Comparison of ENCODE assay signal across 8 cellular contexts in genomic region chrX:103404225-103405008, GRCh38. TPM values are rescaled to one million over a fixed set of nuclear protein-coding genes. Genes with fewer than 3 reads are reported as not detected.
DNase-seq lines count a peak whose midpoint lies in the region; ATAC-seq, FAIRE-seq and TF ChIP-seq lines count a peak whose summit lies in the region.

No MANE protein-coding gene starts in this region.

- H3K27ac ChIP-seq in keratinocyte (ENCODE audit: control insufficient read depth, insufficient read depth, low read length) = no peak overlapping the region

- peak overlapping the region; percentile 71 for H2AFZ ChIP-seq in keratinocyte (ENCODE audit: control insufficient read depth, low read length)

- no peaks in the 10 kb centered on the region for H4K20me1 ChIP-seq in keratinocyte (ENCODE audit: control insufficient read depth, extremely low read depth, insufficient read depth, low read length)

- DNase-seq in GM10266 (ENCODE audit: extremely low spot score) (peak; percentile 66), GOT3 (lab: John Stamatoyannopoulos, UW) (peak; percentile 4), KBM-7 (peak; percentile 26), T-cell (peak in 23 of 34 experiments; percentile 0 to 34 (median 6)), keratinocyte (ENCODE audit: low read depth, low spot score) (no peak), AML-193 (lab: John Stamatoyannopoulos, UW) (no peak)
- peak; percentile 15 for DNase-seq in central memory CD4-positive, alpha-beta T cell
- peak; percentile 11 for DNase-seq in stimulated activated CD4-positive, alpha-beta T cell treated with anti-CD3 and anti-CD28 coated beads, Interleukin-12 subunit alpha, Interleukin-12 subunit beta, amount 100 ng/mL, for 4 hours

- dilution Hi-C loops in keratinocyte (cut with MboI; ENCODE audit: extremely low pct_ligation_motif_present, low sequenced_read_pairs) = no loop called here

- TF ChIP-seq CTCF in GM10266 (IDR thresholded peaks at IDR 0.05; ENCODE audit: control insufficient read depth, insufficient read depth, low read depth, missing control alignments) = no peak
- TF ChIP-seq CTCF in keratinocyte (optimal IDR thresholded peaks at IDR 0.05 in 1 of 3, IDR thresholded peaks at IDR 0.05 in 1 of 3, conservative IDR thresholded peaks at IDR 0.05 in 1 of 3; ENCODE audit: extremely low read depth in 1 of 3, insufficient read depth in 2 of 3, low read length in 3 of 3) = no peak

- no peaks in the 10 kb centered on the region for H3K27me3 ChIP-seq in keratinocyte (ENCODE audit: control insufficient read depth, extremely low read depth, insufficient read depth, low read length)

- H3K9ac ChIP-seq in keratinocyte (ENCODE audit: control insufficient read depth, extremely low read depth, insufficient read depth, low read length) = peak overlapping the region; percentile 50

- CTCF ChIA-PET in T-cell (lab: Charles Lee) = no interaction called here

- H3K36me3 ChIP-seq in keratinocyte (ENCODE audit: control insufficient read depth in 2 of 2, extremely low read depth in 1 of 2, insufficient read depth in 2 of 2, low read length in 2 of 2) = no peaks in the 10 kb centered on the region

- FAIRE-seq in keratinocyte (lab: Jason Lieb, UNC) = no peak

- H3K36me3 Mint-ChIP-seq in T-cell = no peaks in the 10 kb centered on the region

- POLR2A ChIA-PET in T-cell (lab: Charles Lee) = no interaction called here

- peak overlapping the region; percentile 65 for H3K4me2 ChIP-seq in keratinocyte (ENCODE audit: control insufficient read depth, extremely low read depth, insufficient read depth, low read depth, low read length)

- no peaks in the 10 kb centered on the region for H3K79me2 ChIP-seq in keratinocyte (ENCODE audit: control insufficient read depth, insufficient read depth, low read length)

- no peaks in the 10 kb centered on the region for H3K4me1 ChIP-seq in keratinocyte (ENCODE audit: control insufficient read depth, extremely low read depth, insufficient read depth, low read length)

- H3K9me3 ChIP-seq in keratinocyte (ENCODE audit: control insufficient read depth, low read depth, low read length) = no peaks in the 10 kb centered on the region

- no peak overlapping the region for H3K27ac Mint-ChIP-seq in T-cell

- in situ Hi-C loops in KBM-7 (cut with MboI; ENCODE audit: low pct_unique_long_range_greater_than_20kb, low sequenced_read_pairs) = no loop called here

- H3K4me3 Mint-ChIP-seq in T-cell = peak overlapping the region; percentile 50 to 73 (median 73)

- no peaks in the 10 kb centered on the region for H3K9me3 Mint-ChIP-seq in T-cell

- H3K4me3 ChIP-seq in keratinocyte (ENCODE audit: control insufficient read depth in 2 of 3, extremely low read depth in 1 of 3, insufficient read depth in 2 of 3, low read depth in 1 of 3, low read length in 3 of 3) = peak overlapping the region; percentile 41 to 71 (median 57)

- peaks cover 11 to 16% (median 13%) of the 10 kb centered on the region in 3 donors for H3K4me1 Mint-ChIP-seq in T-cell

- H3K27me3 Mint-ChIP-seq in T-cell = peaks cover 0 to 35% of the 10 kb centered on the region in 2 donors

- no peaks in the 10 kb centered on the region for H3K9me1 ChIP-seq in keratinocyte (ENCODE audit: control insufficient read depth, extremely low read depth, insufficient read depth, low read length)

- ATAC-seq in T-cell (replicated peaks in 1 of 4) = peak in 2 of 4 experiments; percentile 23 to 50

RNA-seq across cellular contexts. Expression of gene BEX3, which starts 28.1 kb away (rescaled TPM):
- 10 to 100 TPM; 17.7 to 41.5 (median 27.7) TPM for total RNA-seq in T-cell
- polyA plus RNA-seq in keratinocyte = 125 to 264 TPM (median 205 TPM) in 3 replicates
- polyA plus RNA-seq in keratinocyte (2011; ENCODE audit: low read depth) = 34.9 TPM
- polyA plus RNA-seq in keratinocyte (2011; cell fraction: cytosol; rRNA removed) = 206 and 272 TPM in 2 replicates
- 83.3 and 131 TPM in 2 replicates for polyA plus RNA-seq in keratinocyte (2011; cell fraction: nucleus; rRNA removed)
- 163 and 290 TPM in 2 replicates for polyA plus RNA-seq in keratinocyte (2012; ENCODE audit: low replicate concordance)
- polyA minus RNA-seq in keratinocyte = 20.2 to 39.1 TPM (median 38.6 TPM) in 3 replicates
- 59.5 TPM for polyA minus RNA-seq in keratinocyte (2011; cell fraction: cytosol; rRNA and poly(A)+ RNA removed)
- polyA minus RNA-seq in keratinocyte (2011; cell fraction: nucleus; rRNA and poly(A)+ RNA removed) = 9.1 and 14.7 TPM in 2 replicates

RNA-seq across cellular contexts. Expression of gene TCEAL9, which starts 48.1 kb away (rescaled TPM):
- 1 to 10 TPM in 3 of 5 donors, under 1 TPM in 1, not detected in 1; 0.65 to 1.7 (median 1.3) TPM for total RNA-seq in T-cell
- 45.9 to 104 TPM (median 57.8 TPM) in 3 replicates for polyA plus RNA-seq in keratinocyte
- 128 TPM for polyA plus RNA-seq in keratinocyte (2011; ENCODE audit: low read depth)
- 58.9 and 65.5 TPM in 2 replicates for polyA plus RNA-seq in keratinocyte (2011; cell fraction: cytosol; rRNA removed)
- 28.4 and 66.7 TPM in 2 replicates for polyA plus RNA-seq in keratinocyte (2011; cell fraction: nucleus; rRNA removed)
- 92.6 and 108 TPM in 2 replicates for polyA plus RNA-seq in keratinocyte (2012; ENCODE audit: low replicate concordance)
- polyA minus RNA-seq in keratinocyte = 0.95 to 9.3 TPM (median 4.4 TPM) in 3 replicates
- 13.6 TPM for polyA minus RNA-seq in keratinocyte (2011; cell fraction: cytosol; rRNA and poly(A)+ RNA removed)
- 3.0 and 12.2 TPM in 2 replicates for polyA minus RNA-seq in keratinocyte (2011; cell fraction: nucleus; rRNA and poly(A)+ RNA removed)

Comparison
In these comparisons a context has a peak if more than half of its experiments do, and no peak if none do; other contexts are left out.
1. DNase-seq: peak in GM10266 (single experiment), GOT3 (single experiment), KBM-7 (single experiment), T-cell (23 of 34), central memory CD4-positive, alpha-beta T cell (single experiment) and stimulated activated CD4-positive, alpha-beta T cell treated with anti-CD3 and anti-CD28 coated beads, Interleukin-12 subunit alpha, Interleukin-12 subunit beta, amount 100 ng/mL, for 4 hours (single experiment); none in keratinocyte (single experiment) and AML-193 (0 of 2).